In the genomic region with DNA sequence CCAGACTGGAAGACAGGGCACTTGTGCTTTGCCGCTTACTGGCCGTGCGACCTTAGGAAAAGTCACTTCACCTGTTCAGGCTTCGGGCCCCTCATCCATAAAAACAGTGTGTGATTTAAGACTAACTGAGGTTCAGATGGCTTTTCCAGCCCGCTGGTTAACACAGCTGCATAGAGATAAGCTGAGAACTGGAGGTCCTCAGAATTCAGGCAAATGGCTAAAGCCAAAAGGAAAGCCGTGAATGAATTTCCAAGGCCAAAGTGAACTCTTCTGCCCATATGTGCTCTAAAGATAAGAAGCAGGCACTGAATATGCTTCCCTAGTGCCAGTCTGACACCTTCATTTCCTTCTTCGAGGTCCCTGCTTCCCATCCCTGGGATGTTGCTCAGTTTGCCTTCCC, we compare ENCODE assay signal across 18 cellular contexts.
"Had no signal": no experiment of that assay in that cellular context is flagged by ENCODE, and none has a peak within 500 bp of the region (broad histone marks: within the 10 kb centered on the region; RNA-seq: fewer than 3 reads in every experiment).

No MANE protein-coding gene starts in this region.

- DNase-seq: Kasumi-1, MM.1S, NCI-H1436, NCI-H187, NCI-H2029, NCI-H2081 treated with DMSO at 0.1 percent for 48 hours, NCI-H2171, NCI-H226, NCI-H446, NCI-H510A, NCI-H524 treated with DMSO at 0.1 percent for 48 hours, NCI-H69, NCI-H774, PC-9, Peyer's patch, Right ventricle myocardium superior, T-helper 1 cell had no signal

- H3K9me3 ChIP-seq: Peyer's patch had no signal

- ATAC-seq: SK-N-SH treated with all-trans-retinoic acid at 6 μM for 48 hours had no signal
